In genomic region chr1:151912973-151913372, GRCh38 we compare ENCODE assay signal across 26 cellular contexts. TPM values are rescaled to one million over a fixed set of nuclear protein-coding genes. Genes with fewer than 3 reads are reported as not detected.
A peak's percentile ranks its signal among the peaks of the same experiment; 100 is the strongest.
DNase-seq lines count a peak whose midpoint lies in the region; ATAC-seq, FAIRE-seq and TF ChIP-seq lines count a peak whose summit lies in the region.
"Had no signal": no experiment of that assay in that cellular context is flagged by ENCODE, and none has a peak within 500 bp of the region (broad histone marks: within the 10 kb centered on the region; RNA-seq: fewer than 3 reads in every experiment).

No MANE protein-coding gene starts in this region.

- H3K9me2 ChIP-seq in SK-N-SH: no peaks in the 10 kb centered on the region

- H3K36me3 ChIP-seq in SK-N-SH (replicated peaks in 1 of 2; ENCODE audit: control insufficient read depth in 1 of 2, insufficient read depth in 2 of 2, low read length in 1 of 2): no peaks in the 10 kb centered on the region
- H3K36me3 ChIP-seq in HEK293 (ENCODE audit: control insufficient read depth in 2 of 2, insufficient read depth in 1 of 2, low read length in 2 of 2): peaks cover 0 to 3% of the 10 kb centered on the region in 2 experiments; a peak in 1 of 3 replicates
- H3K36me3 ChIP-seq: BE2C, BLaER1 had no signal

- peaks cover 13% of the 10 kb centered on the region for H3K27me3 ChIP-seq in SK-N-SH (ENCODE audit: insufficient read depth)
- H3K27me3 ChIP-seq: BLaER1 had no signal

- no peak overlapping the region for H3K9ac ChIP-seq in SK-N-SH
- H3K9ac ChIP-seq: BLaER1 had no signal

- H3F3A ChIP-seq in SK-N-SH (replicated peaks; ENCODE audit: insufficient read depth): no peaks in the 10 kb centered on the region

- no peak for ATAC-seq in SK-N-SH treated with all-trans-retinoic acid at 6 μM for 48 hours
- no peak for ATAC-seq in A549
- ATAC-seq: CD8-positive, alpha-beta T cell had no signal

- H3K4me3 ChIP-seq in SK-N-SH (ENCODE audit: low read depth in 2 of 2, low read length in 1 of 2) (no peak overlapping the region), A549 (no peak overlapping the region), HEK293 (ENCODE audit: low read depth, low read length) (no peak overlapping the region)
- H3K4me3 ChIP-seq: BLaER1 had no signal

- no peak overlapping the region for H2AFZ ChIP-seq in SK-N-SH (ENCODE audit: low read depth)

- TF ChIP-seq EP300 in SK-N-SH (IDR thresholded peaks at IDR 0.05; ENCODE audit: borderline replicate concordance in 1 of 2, low read depth in 1 of 2, low read length in 1 of 2) (no peak), A549 (IDR thresholded peaks at IDR 0.05) (no peak)

- H3K4me1 ChIP-seq in SK-N-SH (ENCODE audit: control insufficient read depth in 1 of 2, insufficient read depth in 2 of 2, low read depth in 1 of 2, low read length in 1 of 2): peaks cover 0 to 5% of the 10 kb centered on the region in 2 experiments; a peak in 2 of 4 replicates
- H3K4me1 ChIP-seq in A549: no peaks in the 10 kb centered on the region
- H3K4me1 ChIP-seq in HEK293 (ENCODE audit: control insufficient read depth, insufficient read depth, low read length): no peaks in the 10 kb centered on the region
- H3K4me1 ChIP-seq: BE2C, BLaER1, Caco-2 had no signal

- H3K4me3 Mint-ChIP-seq in neural crest cell: peak overlapping the region; percentile 13
- no peak overlapping the region for H3K4me3 Mint-ChIP-seq in HFFc6
- H3K4me3 Mint-ChIP-seq: CD14-positive monocyte; CD8-positive, alpha-beta T cell had no signal

- no peak for TF ChIP-seq POLR2A in A549 (IDR thresholded peaks at IDR 0.05; ENCODE audit: low read length)

- TF ChIP-seq CTCF in SK-N-SH (IDR thresholded peaks at IDR 0.05) (no peak), A549 (IDR thresholded peaks at IDR 0.05) (no peak), HEK293 (tag by site-specific recombination; IDR thresholded peaks at IDR 0.05) (no peak), neural crest cell (conservative IDR thresholded peaks at IDR 0.05) (no peak), HFFc6 (IDR thresholded peaks at IDR 0.05) (no peak)

- CTCF ChIA-PET in SK-N-SH (lab: Yijun Ruan, JAX): interaction anchor here (1.3 to 1.9 kb wide), 2 partner anchors 21 to 26 kb away, joined by 3 to 5 read pairs; no protein-coding TSS in a partner anchor
- CTCF ChIA-PET in A549 (lab: Yijun Ruan, JAX): interaction anchor here (14.1 kb wide), 1 partner anchor 20 kb away, joined by 102 read pairs; no protein-coding TSS in a partner anchor
- CTCF ChIA-PET in HEK293 (lab: Yijun Ruan, JAX): no interaction called here

- DNase-seq in SK-N-SH (no peak), A549 (ENCODE audit: low read depth in 1 of 2, low spot score in 1 of 2) (no peak), neural crest cell (ENCODE audit: low read depth, low spot score) (no peak), HFFc6 (no peak), HTR-8/SVneo (ENCODE audit: insufficient read length, low spot score) (no peak)
- DNase-seq: ACHN; BE2C; C1 segment of cervical spinal cord; Caco-2; Calu3; CD4-positive, CD25-positive, alpha-beta regulatory T cell; CD8-positive, alpha-beta T cell; DMS79 treated with DMSO at 0.1 percent for 48 hours; GF-D8 had no signal

- H3K9me3 Mint-ChIP-seq in neural crest cell (peaks cover 2% of the 10 kb centered on the region), HFFc6 (peaks cover 6% of the 10 kb centered on the region; the same call in 1 of the 2 replicates)
- H3K9me3 Mint-ChIP-seq: CD8-positive, alpha-beta T cell had no signal

- no peaks in the 10 kb centered on the region for H4K20me1 ChIP-seq in SK-N-SH (ENCODE audit: insufficient read depth)
- H4K20me1 ChIP-seq: BLaER1 had no signal

- peaks cover 17% of the 10 kb centered on the region for H3K4me1 Mint-ChIP-seq in neural crest cell
- peaks cover 17% of the 10 kb centered on the region for H3K4me1 Mint-ChIP-seq in HFFc6 (ENCODE audit: low read depth)

- no peak overlapping the region for H3K4me2 ChIP-seq in SK-N-SH
- no peak overlapping the region for H3K4me2 ChIP-seq in A549
- H3K4me2 ChIP-seq: BLaER1 had no signal

- no peaks in the 10 kb centered on the region; the same call in 1 of the 2 replicates for H3K79me2 ChIP-seq in SK-N-SH (ENCODE audit: insufficient read depth)

- POLR2A ChIA-PET in SK-N-SH (lab: Yijun Ruan, JAX) (no interaction called here), A549 (lab: Yijun Ruan, JAX) (no interaction called here), HEK293 (lab: Yijun Ruan, JAX) (interaction anchor here (0.7 kb wide), 1 partner anchor 606 kb away, joined by 4 read pairs; no protein-coding TSS in a partner anchor)

- H3K27ac ChIP-seq in SK-N-SH (ENCODE audit: low read depth in 2 of 2, low read length in 1 of 2): no peak overlapping the region
- H3K27ac ChIP-seq in A549: no peak overlapping the region
- no peak overlapping the region for H3K27ac ChIP-seq in HEK293 (ENCODE audit: extremely low read depth, low read depth, low read length)
- H3K27ac ChIP-seq: 22Rv1, BLaER1 had no signal

- H3K9me3 ChIP-seq in SK-N-SH (peaks cover 7% of the 10 kb centered on the region; the same call in 1 of the 2 replicates), A549 (peaks cover 7% of the 10 kb centered on the region), HEK293 (ENCODE audit: control insufficient read depth, insufficient read depth, low read depth, low read length) (no peaks in the 10 kb centered on the region)
- H3K9me3 ChIP-seq: BE2C had no signal

- H3K27ac Mint-ChIP-seq in neural crest cell (ENCODE audit: unreplicated experiment) (no peak overlapping the region), HFFc6 (no peak overlapping the region)
- H3K27ac Mint-ChIP-seq: CD14-positive monocyte had no signal

- 89% methylated on average over 1 of the region's 1 CpG for WGBS in SK-N-SH (ENCODE audit: low lambda C conversion rate)
- 43% methylated on average over 1 of the region's 1 CpG for WGBS in A549 (ENCODE audit: missing lambda C conversion rate)

- H3K36me3 Mint-ChIP-seq in neural crest cell (ENCODE audit: low read depth): peaks cover 7% of the 10 kb centered on the region
- peaks cover 9% of the 10 kb centered on the region; the same call in 1 of the 2 replicates for H3K36me3 Mint-ChIP-seq in HFFc6 (ENCODE audit: low read depth)
- H3K36me3 Mint-ChIP-seq: CD14-positive monocyte had no signal

- FAIRE-seq in A549 (lab: Jason Lieb, UNC) (no peak), HTR-8/SVneo (lab: Jason Lieb, UNC) (no peak)
- FAIRE-seq: D721Med, G401.6, GM12891, GM19239 had no signal

- H3K27me3 Mint-ChIP-seq in neural crest cell (ENCODE audit: low read depth) (peaks cover 28% of the 10 kb centered on the region), HFFc6 (ENCODE audit: insufficient read depth) (peaks cover 12% of the 10 kb centered on the region)

- TF ChIP-seq RAD21 in SK-N-SH (IDR thresholded peaks at IDR 0.05; ENCODE audit: low read length) (no peak), A549 (conservative IDR thresholded peaks at IDR 0.05 in 1 of 2, IDR thresholded peaks at IDR 0.05 in 1 of 2) (no peak)

TF ChIP-seq in SK-N-SH treated with all-trans-retinoic acid at 6 μM for 48 hours, 23 proteins besides CTCF, POLR2A, EP300 and RAD21 (continues in another document):
- TF ChIP-seq ARNTL (CRISPR knock-in tag; IDR thresholded peaks at IDR 0.05; ENCODE audit: borderline replicate concordance, low read depth): no peak
- no peak for TF ChIP-seq RARB (CRISPR knock-in tag; IDR thresholded peaks at IDR 0.05)
- no peak for TF ChIP-seq PPARA (CRISPR knock-in tag; IDR thresholded peaks at IDR 0.05; ENCODE audit: borderline replicate concordance)

TF ChIP-seq in SK-N-SH, 30 proteins besides CTCF, POLR2A, EP300 and RAD21 (continues in another document):
- TF ChIP-seq FOXJ3 (CRISPR knock-in tag; IDR thresholded peaks at IDR 0.05): no peak
- TF ChIP-seq MEF2A (IDR thresholded peaks at IDR 0.05; ENCODE audit: borderline replicate concordance, low read depth): no peak
- no peak for TF ChIP-seq JUND (IDR thresholded peaks at IDR 0.05)
- no peak for TF ChIP-seq FOXM1 (IDR thresholded peaks at IDR 0.05; ENCODE audit: low read depth)

TF ChIP-seq in A549, 52 proteins besides CTCF, POLR2A, EP300 and RAD21 (continues in another document):
- peak; percentile 13 for TF ChIP-seq MAFK (IDR thresholded peaks at IDR 0.05; ENCODE audit: partially characterized antibody)

TF ChIP-seq in HEK293, 187 proteins besides CTCF, POLR2A, EP300 and RAD21 (continues in another document):
- TF ChIP-seq KLF1 (tag by site-specific recombination; IDR thresholded peaks at IDR 0.05) (no peak), ZNF529 (tag by site-specific recombination; IDR thresholded peaks at IDR 0.05; ENCODE audit: insufficient replicate concordance) (no peak), ZNF146 (tag by site-specific recombination; IDR thresholded peaks at IDR 0.05) (0 out of 2 replicates have a peak, but pooled peaks have one; percentile 24)

RNA-seq across cellular contexts. Expression of gene THEM4, which starts 3.7 kb away (rescaled TPM):
- polyA plus RNA-seq in SK-N-SH (2012; rRNA removed) (10.1 and 14.1 TPM in 2 replicates), A549 (2011; rRNA removed) (28.1 and 32.3 TPM in 2 replicates), A549 (2017; fragmentation: RNase III; extraction: RNeasy Plus Mini Kit Qiagen cat#74134 plus additional on column Dnase treatment) (16.6 to 19.6 TPM (median 19.0 TPM) in 3 replicates)
- 13.2 and 14.4 TPM in 2 replicates for polyA plus RNA-seq in SK-N-SH (2012; cell fraction: cytosol; rRNA removed)
- 9.5 and 16.7 TPM in 2 replicates for polyA plus RNA-seq in SK-N-SH (2012; cell fraction: nucleus; rRNA removed)
- 14.1 and 16.5 TPM in 2 replicates for polyA plus RNA-seq in A549 (2012; cell fraction: cytosol; rRNA removed)
- 6.7 and 12.5 TPM in 2 replicates for polyA plus RNA-seq in A549 (2012; cell fraction: nucleus; rRNA removed)
- 11.6 and 15.6 TPM in 2 replicates for polyA minus RNA-seq in A549 (2011; rRNA and poly(A)+ RNA removed)
- 21.6 and 23.8 TPM in 2 replicates for total RNA-seq in neural crest cell
- 10 to 100 TPM in 1 of 6 experiments, 1 to 10 TPM in 5; 8.0 to 10.1 (median 9.3) TPM for total RNA-seq in HFFc6 (2021; fragmentation: NEBNext Ultra II Directional; extraction: Animal tissue kit (Norgen Biotek cat#: 25700))

RNA-seq across cellular contexts. Expression of gene THEM5, which starts 59.5 kb away (rescaled TPM):
- polyA plus RNA-seq in SK-N-SH (2012; rRNA removed) (not detected in 2 replicates), A549 (2011; rRNA removed) (not detected in 2 replicates), A549 (2017; fragmentation: RNase III; extraction: RNeasy Plus Mini Kit Qiagen cat#74134 plus additional on column Dnase treatment) (not detected in 3 replicates)
- polyA plus RNA-seq in SK-N-SH (2012; cell fraction: cytosol; rRNA removed): not detected in 2 replicates
- not detected in 2 replicates for polyA plus RNA-seq in SK-N-SH (2012; cell fraction: nucleus; rRNA removed)
- polyA plus RNA-seq in A549 (2012; cell fraction: cytosol; rRNA removed): 0.05 TPM in 1 of 2 replicates, not detected in the other
- polyA plus RNA-seq in A549 (2012; cell fraction: nucleus; rRNA removed): not detected in 2 replicates
- not detected in 2 replicates for polyA minus RNA-seq in A549 (2011; rRNA and poly(A)+ RNA removed)
- total RNA-seq in neural crest cell: not detected in 2 replicates
- not detected for total RNA-seq in HFFc6 (2021; fragmentation: NEBNext Ultra II Directional; extraction: Animal tissue kit (Norgen Biotek cat#: 25700))
- total RNA-seq: A172; A673; Caco-2; Calu3; CD4-positive, CD25-positive, alpha-beta regulatory T cell; CD8-positive, alpha-beta T cell had no signal
- polyA plus RNA-seq: AG04450, CD14-positive monocyte had no signal
